In genomic region chr9:93134018-93134739, GRCh38 we compare ENCODE assay signal across 8 cellular contexts. TPM values are rescaled to one million over a fixed set of nuclear protein-coding genes. Genes with fewer than 3 reads are reported as not detected.
A peak's percentile ranks its signal among the peaks of the same experiment; 100 is the strongest.
DNase-seq lines count a peak whose midpoint lies in the region; ATAC-seq and TF ChIP-seq lines count a peak whose summit lies in the region.

NINJ1 (minus strand) TSS chr9:93134251; CDS start chr9:93134217, 34 bp downstream.

- peak; percentile 68 to 83 (median 78) for ATAC-seq in right lobe of liver

- intact Hi-C loops in activated CD4-positive, alpha-beta T cell treated with anti-CD3 and anti-CD28 coated beads, Interleukin-2, amount 10 ng/mL, durations not matched to agents 24 days and 14 days (cut with micrococcal nuclease) = loop anchor here (1.0 to 2.0 kb wide), 5 partner anchors 12 to 432 kb away; partner anchors contain the start of genes CARD19 and FAM120AOS
- intact Hi-C loops in right lobe of liver (cut with DNase I) = no loop called here

- H3K4me1 ChIP-seq in right lobe of liver = peaks cover 0 to 56% (median 20%) of the 10 kb centered on the region in 4 donors

- peak within 1 kb of the TSS; percentile 93 for H3K4me3 Mint-ChIP-seq in activated CD4-positive, alpha-beta T cell treated with anti-CD3 and anti-CD28 coated beads, Interleukin-2, amount 10 ng/mL, durations not matched to agents 24 days and 14 days

- H3K36me3 Mint-ChIP-seq in activated CD4-positive, alpha-beta T cell treated with anti-CD3 and anti-CD28 coated beads, Interleukin-2, amount 10 ng/mL, durations not matched to agents 24 days and 14 days (ENCODE audit: low read depth) = peaks cover 28% of the 10 kb centered on the region

- peak within 1 kb of the TSS; percentile 92 to 98 (median 98) for H3K27ac ChIP-seq in right lobe of liver

- H3K9me3 ChIP-seq in right lobe of liver = no peaks in the 10 kb centered on the region

- TF ChIP-seq CTCF in NB4 (IDR thresholded peaks at IDR 0.05; ENCODE audit: low read depth, low read length) = no peak
- TF ChIP-seq CTCF in right lobe of liver (IDR thresholded peaks at IDR 0.05) = peak in 1 of 4 donors; percentile 10

- H3K4me3 ChIP-seq in NB4 (ENCODE audit: low read depth, low read length) (peak within 1 kb of the TSS; percentile 56), right lobe of liver (peak within 1 kb of the TSS; percentile 92 to 98 (median 96))

- no peaks in the 10 kb centered on the region for H3K36me3 ChIP-seq in right lobe of liver

- POLR2A ChIA-PET in HEK293T (lab: Yijun Ruan, JAX) = interaction anchor here (0.7 to 1.4 kb wide), 8 partner anchors 8 to 23 kb away, joined by 3 to 6 read pairs (median 4); no protein-coding TSS in a partner anchor

- H3K4me1 Mint-ChIP-seq in activated CD4-positive, alpha-beta T cell treated with anti-CD3 and anti-CD28 coated beads, Interleukin-2, amount 10 ng/mL, durations not matched to agents 24 days and 14 days = peaks cover 60% of the 10 kb centered on the region

- H3K27me3 Mint-ChIP-seq in activated CD4-positive, alpha-beta T cell treated with anti-CD3 and anti-CD28 coated beads, Interleukin-2, amount 10 ng/mL, durations not matched to agents 24 days and 14 days = no peaks in the 10 kb centered on the region

- peak within 1 kb of the TSS; percentile 97 for H3K27ac Mint-ChIP-seq in activated CD4-positive, alpha-beta T cell treated with anti-CD3 and anti-CD28 coated beads, Interleukin-2, amount 10 ng/mL, durations not matched to agents 24 days and 14 days

- CTCF ChIA-PET in HEK293T (lab: Yijun Ruan, JAX) = interaction anchor here (1.1 to 1.3 kb wide), 2 partner anchors 27 to 431 kb away, joined by 4 to 5 read pairs; no protein-coding TSS in a partner anchor

- H3K27me3 ChIP-seq in right lobe of liver = no peaks in the 10 kb centered on the region

- TF ChIP-seq POLR2A in NB4 (IDR thresholded peaks at IDR 0.05; ENCODE audit: extremely low read depth, insufficient read length) (peak; percentile 47), right lobe of liver (IDR thresholded peaks at IDR 0.05) (peak; percentile 90)

- H3K9me3 Mint-ChIP-seq in activated CD4-positive, alpha-beta T cell treated with anti-CD3 and anti-CD28 coated beads, Interleukin-2, amount 10 ng/mL, durations not matched to agents 24 days and 14 days = no peaks in the 10 kb centered on the region

- no CpG with 5 or more reads among the region's 78 CpGs for WGBS in right lobe of liver (ENCODE audit: insufficient coverage, low coverage, low lambda C conversion rate, missing lambda C conversion rate)

- DNase-seq in NCI-H2029 (lab: John Stamatoyannopoulos, UW) (peak; percentile 48), NCI-H2029 treated with DMSO at 0.1 percent for 48 hours (lab: John Stamatoyannopoulos, UW) (no peak), HEK293T (ENCODE audit: extremely low spot score) (peak; percentile 92), NB4 (ENCODE audit: low read depth) (peak; percentile 77), dedifferentiated amniotic fluid mesenchymal stem cell (ENCODE audit: extremely low spot score) (peak; percentile 33), right lobe of liver (peak; percentile 80 to 86 (median 82))
- peak; percentile 97 for DNase-seq in activated CD4-positive, alpha-beta T cell treated with anti-CD3 and anti-CD28 coated beads, Interleukin-2, amount 10 ng/mL, durations not matched to agents 24 days and 14 days
- peak; percentile 71 to 83 for DNase-seq in stimulated activated CD4-positive, alpha-beta T cell treated with anti-CD3 and anti-CD28 coated beads, Interleukin-4, amount 100 ng/mL, for 48 hours (ENCODE audit: low read depth in 2 of 2)

TF ChIP-seq in HEK293T, 16 proteins besides CTCF, POLR2A, EP300 and RAD21:
- no peak for TF ChIP-seq ELF4 (IDR thresholded peaks at IDR 0.05)
- 0 out of 2 replicates have a peak, but pooled peaks have one; percentile 17 for TF ChIP-seq FOXM1 (IDR thresholded peaks at IDR 0.05; ENCODE audit: borderline replicate concordance)

RNA-seq across cellular contexts. Expression of gene NINJ1, which starts in this region (rescaled TPM):
- 103 and 110 TPM in 2 replicates for total RNA-seq in activated CD4-positive, alpha-beta T cell treated with anti-CD3 and anti-CD28 coated beads, Interleukin-2, amount 10 ng/mL, durations not matched to agents 24 days and 14 days
- 100 to 1,000 TPM in 1 of 6 experiments, 10 to 100 TPM in 5; 35.6 to 103 (median 65.1) TPM for total RNA-seq in right lobe of liver
